29 cellular contexts compared by ENCODE assay signal in genomic region chr1:71135571-71135970, GRCh38.
"Had no signal": no experiment of that assay in that cellular context is flagged by ENCODE, and none has a peak within 500 bp of the region (broad histone marks: within the 10 kb centered on the region; RNA-seq: fewer than 3 reads in every experiment).

No MANE protein-coding gene starts in this region.

- H3K4me3 Mint-ChIP-seq: activated CD4-positive, alpha-beta memory T cell treated with anti-CD3 and anti-CD28 coated beads for 36 hours; activated CD4-positive, alpha-beta T cell treated with anti-CD3 and anti-CD28 coated beads, Interleukin-2, amount 10 ng/mL, durations not matched to agents 24 days and 14 days; activated naive CD4-positive, alpha-beta T cell treated with anti-CD3 and anti-CD28 coated beads, Interleukin-2, amount 10 ng/mL, durations not matched to agents 7 days and 5 days; activated naive CD8-positive, alpha-beta T cell treated with anti-CD3 and anti-CD28 coated beads, Interleukin-2, amount 10 ng/mL, durations not matched to agents 7 days and 5 days; activated T-cell treated with anti-CD3 and anti-CD28 coated beads, Interleukin-2, amount 50 U/mL, for 24 hours; naive B cell; stimulated activated effector memory CD8-positive, alpha-beta T cell treated with anti-CD3 and anti-CD28 coated beads, Interleukin-12 subunit alpha, Interleukin-12 subunit beta, amount 100 ng/mL, for 72 hours; stimulated activated naive CD8-positive, alpha-beta T cell treated with anti-CD3 and anti-CD28 coated beads, Interleukin-15, Interleukin-2, amounts not matched to agents 100 ng/mL and 50 ng/mL, for 24 hours; T-helper 17 cell; type B pancreatic cell had no signal

- H3K4me3 ChIP-seq: ascending aorta, breast epithelium, gastroesophageal sphincter, hepatocyte, left ventricle myocardium inferior, ovary, right lobe of liver, uterus had no signal

- ATAC-seq: gastroesophageal sphincter; right lobe of liver; stimulated activated effector memory CD8-positive, alpha-beta T cell treated with anti-CD3 and anti-CD28 coated beads, Interleukin-12 subunit alpha, Interleukin-12 subunit beta, amount 100 ng/mL, for 72 hours; T-helper 17 cell had no signal

- H3K79me2 ChIP-seq: hepatocyte had no signal

- H3K27me3 ChIP-seq: ascending aorta, breast epithelium, gastroesophageal sphincter, hepatocyte, ovary, right lobe of liver, uterus had no signal

- H3K4me1 ChIP-seq: ascending aorta, breast epithelium, gastroesophageal sphincter, left ventricle myocardium inferior, right lobe of liver, uterus had no signal

- H3K36me3 Mint-ChIP-seq: activated naive CD4-positive, alpha-beta T cell treated with anti-CD3 and anti-CD28 coated beads, Interleukin-2, amount 10 ng/mL, durations not matched to agents 7 days and 5 days; activated naive CD8-positive, alpha-beta T cell treated with anti-CD3 and anti-CD28 coated beads, Interleukin-2, amount 10 ng/mL, durations not matched to agents 7 days and 5 days; stimulated activated effector memory CD8-positive, alpha-beta T cell treated with anti-CD3 and anti-CD28 coated beads, Interleukin-12 subunit alpha, Interleukin-12 subunit beta, amount 100 ng/mL, for 72 hours; type B pancreatic cell had no signal

- H3K9me3 ChIP-seq: ovary had no signal

- H3K27ac Mint-ChIP-seq: activated CD4-positive, alpha-beta memory T cell treated with anti-CD3 and anti-CD28 coated beads for 36 hours; activated CD4-positive, alpha-beta T cell treated with anti-CD3 and anti-CD28 coated beads, Interleukin-2, amount 10 ng/mL, durations not matched to agents 24 days and 14 days; activated naive CD4-positive, alpha-beta T cell treated with anti-CD3 and anti-CD28 coated beads, Interleukin-2, amount 10 ng/mL, durations not matched to agents 7 days and 5 days; activated naive CD8-positive, alpha-beta T cell treated with anti-CD3 and anti-CD28 coated beads, Interleukin-2, amount 10 ng/mL, durations not matched to agents 7 days and 5 days; activated T-cell treated with anti-CD3 and anti-CD28 coated beads, Interleukin-2, amount 50 U/mL, for 24 hours; naive B cell; progenitor cell of endocrine pancreas; stimulated activated effector memory CD8-positive, alpha-beta T cell treated with anti-CD3 and anti-CD28 coated beads, Interleukin-12 subunit alpha, Interleukin-12 subunit beta, amount 100 ng/mL, for 72 hours; stimulated activated naive CD8-positive, alpha-beta T cell treated with anti-CD3 and anti-CD28 coated beads, Interleukin-15, Interleukin-2, amounts not matched to agents 100 ng/mL and 50 ng/mL, for 24 hours; T-helper 17 cell; type B pancreatic cell had no signal

- FAIRE-seq: endothelial cell of umbilical vein, small intestine had no signal

- H3K27ac ChIP-seq: ascending aorta, breast epithelium, gastroesophageal sphincter, hepatocyte, left ventricle myocardium inferior, ovary, right lobe of liver, uterus had no signal

- H3K27me3 Mint-ChIP-seq: activated CD4-positive, alpha-beta memory T cell treated with anti-CD3 and anti-CD28 coated beads for 36 hours; activated CD4-positive, alpha-beta T cell treated with anti-CD3 and anti-CD28 coated beads, Interleukin-2, amount 10 ng/mL, durations not matched to agents 24 days and 14 days; activated naive CD4-positive, alpha-beta T cell treated with anti-CD3 and anti-CD28 coated beads, Interleukin-2, amount 10 ng/mL, durations not matched to agents 7 days and 5 days; activated naive CD8-positive, alpha-beta T cell treated with anti-CD3 and anti-CD28 coated beads, Interleukin-2, amount 10 ng/mL, durations not matched to agents 7 days and 5 days; activated T-cell treated with anti-CD3 and anti-CD28 coated beads, Interleukin-2, amount 50 U/mL, for 24 hours; naive B cell; progenitor cell of endocrine pancreas; stimulated activated naive CD8-positive, alpha-beta T cell treated with anti-CD3 and anti-CD28 coated beads, Interleukin-15, Interleukin-2, amounts not matched to agents 100 ng/mL and 50 ng/mL, for 24 hours; T-helper 17 cell; type B pancreatic cell had no signal

- H3K4me2 ChIP-seq: hepatocyte had no signal

- H3K36me3 ChIP-seq: ascending aorta, breast epithelium, gastroesophageal sphincter, left ventricle myocardium inferior, ovary, right lobe of liver, uterus had no signal

- H2AFZ ChIP-seq: hepatocyte had no signal

- H3K4me1 Mint-ChIP-seq: activated CD4-positive, alpha-beta T cell treated with anti-CD3 and anti-CD28 coated beads, Interleukin-2, amount 10 ng/mL, durations not matched to agents 24 days and 14 days; activated naive CD4-positive, alpha-beta T cell treated with anti-CD3 and anti-CD28 coated beads, Interleukin-2, amount 10 ng/mL, durations not matched to agents 7 days and 5 days; activated naive CD8-positive, alpha-beta T cell treated with anti-CD3 and anti-CD28 coated beads, Interleukin-2, amount 10 ng/mL, durations not matched to agents 7 days and 5 days; naive B cell; stimulated activated effector memory CD8-positive, alpha-beta T cell treated with anti-CD3 and anti-CD28 coated beads, Interleukin-12 subunit alpha, Interleukin-12 subunit beta, amount 100 ng/mL, for 72 hours; T-helper 17 cell had no signal

- DNase-seq: activated CD4-positive, alpha-beta memory T cell treated with anti-CD3 and anti-CD28 coated beads for 36 hours; activated CD4-positive, alpha-beta T cell treated with anti-CD3 and anti-CD28 coated beads, Interleukin-2, amount 10 ng/mL, durations not matched to agents 24 days and 14 days; activated CD4-positive, CD25-positive, alpha-beta regulatory T cell treated with anti-CD3 and anti-CD28 coated beads, Interleukin-2, amount 50 U/mL, for 72 hours; activated CD8-positive, alpha-beta memory T cell treated with anti-CD3 and anti-CD28 coated beads, Interleukin-2, amount 50 U/mL, for 48 hours; activated gamma-delta T cell; activated naive CD4-positive, alpha-beta T cell treated with anti-CD3 and anti-CD28 coated beads, Interleukin-2, amount 10 ng/mL, durations not matched to agents 7 days and 5 days; activated naive CD8-positive, alpha-beta T cell treated with anti-CD3 and anti-CD28 coated beads, Interleukin-2, amount 10 ng/mL, durations not matched to agents 7 days and 5 days; activated T-cell treated with anti-CD3 and anti-CD28 coated beads, Interleukin-2, amount 50 U/mL, for 24 hours; central memory CD4-positive, alpha-beta T cell; islet precursor cell; left ventricle myocardium inferior; naive B cell; ovary; right lobe of liver; small intestine; stimulated activated CD4-positive, alpha-beta T cell treated with anti-CD3 and anti-CD28 coated beads, Interleukin-4, amount 100 ng/mL, for 24 hours; substantia nigra; T-helper 17 cell; T1000; uterus had no signal
